In the genomic region with DNA sequence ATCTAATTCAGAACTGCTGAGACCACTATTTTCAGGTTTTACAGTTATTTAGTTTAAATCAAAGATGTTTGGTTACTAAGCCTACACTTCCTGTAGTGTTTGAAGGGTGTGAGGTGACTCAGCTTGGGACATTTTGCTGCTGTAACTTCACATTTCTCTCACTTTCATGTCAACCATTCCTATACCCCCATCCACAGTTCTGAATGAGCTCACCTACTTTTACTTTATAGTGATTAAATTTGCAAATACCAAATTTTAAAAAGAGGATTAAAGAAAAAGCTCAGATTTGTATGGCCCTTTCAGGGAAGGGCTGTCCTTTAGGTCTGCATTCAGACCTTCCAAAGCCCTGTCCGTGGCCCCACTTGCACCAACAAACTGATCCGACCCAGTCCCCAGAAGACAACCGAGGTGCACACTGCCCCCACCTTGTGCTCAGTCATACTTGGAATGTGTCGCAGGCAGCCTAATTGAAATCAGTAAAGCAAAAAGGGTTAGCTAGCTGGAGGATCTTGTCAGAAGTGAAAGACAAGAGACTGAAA, we compare ENCODE assay signal across 8 cellular contexts.
DNase-seq lines count a peak whose midpoint lies in the region; ATAC-seq and TF ChIP-seq lines count a peak whose summit lies in the region.

No MANE protein-coding gene starts in this region.

- H3K4me3 ChIP-seq in Caco-2 (ENCODE audit: low read depth, low read length) = no peak overlapping the region
- no peak overlapping the region for H3K4me3 ChIP-seq in hepatocyte
- H3K4me3 ChIP-seq in colonic mucosa = no peak overlapping the region

- H3K9me2 ChIP-seq in hepatocyte (replicated peaks; ENCODE audit: insufficient read depth) = no peaks in the 10 kb centered on the region

- 0 out of 2 replicates have a peak, but pooled peaks cover 10% of the 10 kb centered on the region for H3K4me1 ChIP-seq in Caco-2
- no peaks in the 10 kb centered on the region for H3K4me1 ChIP-seq in hepatocyte (ENCODE audit: insufficient read depth)
- H3K4me1 ChIP-seq in colonic mucosa = no peaks in the 10 kb centered on the region

- H3K27me3 Mint-ChIP-seq in Caco-2 (ENCODE audit: insufficient read depth, unreplicated experiment) = no peaks in the 10 kb centered on the region
- H3K27me3 Mint-ChIP-seq in activated naive CD4-positive, alpha-beta T cell treated with anti-CD3 and anti-CD28 coated beads, Interleukin-2, amount 50 U/mL, for 24 hours = no peaks in the 10 kb centered on the region

- H3K79me2 ChIP-seq in hepatocyte = no peaks in the 10 kb centered on the region

- no peaks in the 10 kb centered on the region for H3K27me3 ChIP-seq in Caco-2 (replicated peaks; ENCODE audit: control insufficient read depth, insufficient read depth, low read length)
- H3K27me3 ChIP-seq in hepatocyte = no peaks in the 10 kb centered on the region
- H3K27me3 ChIP-seq in colonic mucosa = no peaks in the 10 kb centered on the region

- BruUV-seq in Caco-2 (replicated peaks; lab: Mats Ljungman, UMichigan) = no TSS peak

- H3K4me2 ChIP-seq in hepatocyte = no peak overlapping the region

- no peaks in the 10 kb centered on the region for H3K9me3 Mint-ChIP-seq in Caco-2 (ENCODE audit: unreplicated experiment)
- H3K9me3 Mint-ChIP-seq in activated naive CD4-positive, alpha-beta T cell treated with anti-CD3 and anti-CD28 coated beads, Interleukin-2, amount 50 U/mL, for 24 hours = no peaks in the 10 kb centered on the region

- H3K4me1 Mint-ChIP-seq in Caco-2 (ENCODE audit: low read depth, unreplicated experiment) = peaks cover 8% of the 10 kb centered on the region
- peaks cover 15% of the 10 kb centered on the region for H3K4me1 Mint-ChIP-seq in activated naive CD4-positive, alpha-beta T cell treated with anti-CD3 and anti-CD28 coated beads, Interleukin-2, amount 50 U/mL, for 24 hours

- POLR2A ChIA-PET in Caco-2 (lab: Charles Lee) = interaction anchor here (0.6 kb wide), 1 partner anchor 13 kb away, joined by 4 read pairs; no protein-coding TSS in a partner anchor

- peak overlapping the region; percentile 87 for H3K27ac Mint-ChIP-seq in Caco-2 (ENCODE audit: unreplicated experiment)
- H3K27ac Mint-ChIP-seq in activated naive CD4-positive, alpha-beta T cell treated with anti-CD3 and anti-CD28 coated beads, Interleukin-2, amount 50 U/mL, for 24 hours = peak overlapping the region; percentile 43

- intact Hi-C loops in Caco-2 (cut with micrococcal nuclease; ENCODE audit: unreplicated experiment) (loop anchor here (5.0 kb wide), 1 partner anchor 811 kb away; no protein-coding TSS in a partner anchor), colonic mucosa (cut with DNase I) (no loop called here)

- H3K36me3 ChIP-seq in Caco-2 (ENCODE audit: control insufficient read depth, insufficient read depth, low read length) = no peaks in the 10 kb centered on the region
- no peaks in the 10 kb centered on the region for H3K36me3 ChIP-seq in hepatocyte (replicated peaks; ENCODE audit: insufficient read depth, low read depth)
- H3K36me3 ChIP-seq in colonic mucosa = no peaks in the 10 kb centered on the region

- no peak overlapping the region for H2AFZ ChIP-seq in hepatocyte

- WGBS in hepatocyte (ENCODE audit: low lambda C conversion rate, missing lambda C conversion rate) = 56% methylated on average over 4 of the region's 4 CpGs

- DNase-seq in Caco-2 (no peak), hepatocyte (ENCODE audit: low spot score) (no peak), colonic mucosa (no peak), DMS114 treated with DMSO at 0.1 percent for 48 hours (lab: John Stamatoyannopoulos, UW; ENCODE audit: unreplicated experiment) (no peak)
- DNase-seq in stimulated activated CD4-positive, alpha-beta T cell treated with anti-CD3 and anti-CD28 coated beads, Interleukin-12 subunit alpha, Interleukin-12 subunit beta, amount 100 ng/mL, for 48 hours (ENCODE audit: low read depth in 2 of 3, low spot score in 1 of 3) = peak; percentile 19 to 30 (median 23)

- H3K27ac ChIP-seq in hepatocyte (no peak overlapping the region), colonic mucosa (no peak overlapping the region)

- H3K9me3 ChIP-seq in Caco-2 (no peaks in the 10 kb centered on the region), hepatocyte (ENCODE audit: low read depth) (no peaks in the 10 kb centered on the region), colonic mucosa (no peaks in the 10 kb centered on the region)

- no peaks in the 10 kb centered on the region for H4K20me1 ChIP-seq in hepatocyte (ENCODE audit: insufficient read depth, poor library complexity, severe bottlenecking)

- ATAC-seq in GM19455 (IDR thresholded peaks at IDR 0.05; ENCODE audit: unreplicated experiment) (peak; percentile 91), HG03439 (IDR thresholded peaks at IDR 0.05; ENCODE audit: unreplicated experiment) (peak; percentile 92)

- no peak overlapping the region for H3K4me3 Mint-ChIP-seq in Caco-2 (ENCODE audit: unreplicated experiment)
- H3K4me3 Mint-ChIP-seq in activated naive CD4-positive, alpha-beta T cell treated with anti-CD3 and anti-CD28 coated beads, Interleukin-2, amount 50 U/mL, for 24 hours = peak overlapping the region; percentile 30

- no peak for TF ChIP-seq CTCF in Caco-2 (IDR thresholded peaks at IDR 0.05; ENCODE audit: insufficient read depth in 1 of 2, low read depth in 1 of 2, low read length in 1 of 2, severe bottlenecking in 1 of 2, unreplicated experiment in 1 of 2)
- no peak for TF ChIP-seq CTCF in hepatocyte (IDR thresholded peaks at IDR 0.05; ENCODE audit: poor library complexity)
- TF ChIP-seq CTCF in colonic mucosa (IDR thresholded peaks at IDR 0.05) = no peak

- CTCF ChIA-PET in Caco-2 (lab: Charles Lee) = interaction anchor here (0.6 to 0.9 kb wide), 2 partner anchors 40 to 59 kb away, joined by 3 to 4 read pairs; no protein-coding TSS in a partner anchor

- H3K9ac ChIP-seq in colonic mucosa (ENCODE audit: low read depth in 2 of 2, low read length in 2 of 2) = no peak overlapping the region

- peaks cover 54% of the 10 kb centered on the region for H3K36me3 Mint-ChIP-seq in Caco-2 (ENCODE audit: insufficient read depth, unreplicated experiment)
- no peaks in the 10 kb centered on the region for H3K36me3 Mint-ChIP-seq in activated naive CD4-positive, alpha-beta T cell treated with anti-CD3 and anti-CD28 coated beads, Interleukin-2, amount 50 U/mL, for 24 hours

Comparison
In these comparisons a context has a peak if more than half of its experiments do, and no peak if none do; other contexts are left out.
1. DNase-seq: peak in stimulated activated CD4-positive, alpha-beta T cell treated with anti-CD3 and anti-CD28 coated beads, Interleukin-12 subunit alpha, Interleukin-12 subunit beta, amount 100 ng/mL, for 48 hours (3 of 3); none in Caco-2 (0 of 2), hepatocyte (single experiment), colonic mucosa (single experiment) and DMS114 treated with DMSO at 0.1 percent for 48 hours (single experiment).